Comparison of ENCODE assay signal across 7 cellular contexts in the genomic region with DNA sequence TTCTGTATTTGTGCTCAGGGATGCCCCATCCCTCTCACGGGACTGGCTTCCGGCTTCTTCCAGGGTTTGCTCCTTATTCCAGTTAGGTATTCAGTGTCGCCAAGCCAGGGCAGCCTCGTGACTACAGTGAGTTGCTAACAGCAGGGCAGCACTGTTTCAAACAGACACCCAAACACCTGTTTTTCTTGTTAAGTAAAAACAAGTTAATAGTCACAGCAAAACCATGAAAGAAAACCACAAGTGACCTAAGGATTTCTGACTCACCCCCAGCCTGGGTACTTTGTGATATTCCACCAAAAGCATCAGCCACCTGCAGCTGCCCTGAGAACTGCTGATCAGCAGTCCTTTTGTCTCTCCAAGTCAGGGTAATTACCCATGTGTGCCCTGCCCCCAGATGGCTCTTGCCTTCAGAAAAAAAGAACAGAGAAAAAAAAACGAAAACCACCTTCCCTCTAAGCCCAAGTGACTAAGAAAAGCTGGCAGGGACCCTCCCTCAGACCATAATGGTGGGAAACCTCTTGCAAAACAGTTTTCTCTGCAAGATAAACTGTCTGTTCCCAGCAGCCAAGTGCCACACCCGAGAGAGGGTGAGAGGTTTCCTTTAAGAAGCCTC.
DNase-seq lines count a peak whose midpoint lies in the region; ATAC-seq and TF ChIP-seq lines count a peak whose summit lies in the region.

No MANE protein-coding gene starts in this region.

- H3K36me3 Mint-ChIP-seq in effector memory CD8-positive, alpha-beta T cell (ENCODE audit: insufficient read depth), result no peaks in the 10 kb centered on the region
- H3K36me3 Mint-ChIP-seq in osteocyte (ENCODE audit: unreplicated experiment), result no peaks in the 10 kb centered on the region

- DNase-seq in HFF-Myc (ENCODE audit: extremely low read depth, low read depth) (peak; percentile 82), LoVo (ENCODE audit: low spot score) (peak; percentile 88), T1000 (lab: John Stamatoyannopoulos, UW) (peak; percentile 68), osteocyte (ENCODE audit: extremely low spot score, unreplicated experiment) (no peak), cerebellum (ENCODE audit: low spot score) (no peak)
- no peak for DNase-seq in effector memory CD8-positive, alpha-beta T cell

- H3K4me3 Mint-ChIP-seq in effector memory CD8-positive, alpha-beta T cell, result no peak overlapping the region
- H3K4me3 Mint-ChIP-seq in osteocyte (ENCODE audit: unreplicated experiment), result no peak overlapping the region

- no peak overlapping the region for H3K4me3 ChIP-seq in HFF-Myc (replicated peaks; ENCODE audit: low read depth, low read length)

- peaks cover 16 to 18% of the 10 kb centered on the region in 2 donors for H3K4me1 Mint-ChIP-seq in effector memory CD8-positive, alpha-beta T cell (ENCODE audit: low read depth in 2 of 2)
- peaks cover 64% of the 10 kb centered on the region for H3K4me1 Mint-ChIP-seq in osteocyte (ENCODE audit: unreplicated experiment)

- TF ChIP-seq CTCF in HFF-Myc (IDR thresholded peaks at IDR 0.05; ENCODE audit: low read depth, low read length, missing control alignments) (no peak), osteocyte (IDR thresholded peaks at IDR 0.05) (no peak)

- peak overlapping the region; percentile 25 to 68 for H3K27ac Mint-ChIP-seq in effector memory CD8-positive, alpha-beta T cell
- peak overlapping the region; percentile 70 for H3K27ac Mint-ChIP-seq in osteocyte (ENCODE audit: unreplicated experiment)

- peak; percentile 86 for ATAC-seq in GM18508 (IDR thresholded peaks at IDR 0.05; ENCODE audit: insufficient read depth, unreplicated experiment)
- peak; percentile 72 for ATAC-seq in effector memory CD8-positive, alpha-beta T cell (replicated peaks)

- H3K9me3 Mint-ChIP-seq in effector memory CD8-positive, alpha-beta T cell, result no peaks in the 10 kb centered on the region
- no peaks in the 10 kb centered on the region for H3K9me3 Mint-ChIP-seq in osteocyte (ENCODE audit: unreplicated experiment)

- H3K27me3 Mint-ChIP-seq in effector memory CD8-positive, alpha-beta T cell, result no peaks in the 10 kb centered on the region
- no peaks in the 10 kb centered on the region for H3K27me3 Mint-ChIP-seq in osteocyte (ENCODE audit: unreplicated experiment)

Comparison
In these comparisons a context has a peak if more than half of its experiments do, and no peak if none do; other contexts are left out.
1. DNase-seq: peak in HFF-Myc (single experiment), LoVo (single experiment) and T1000 (single experiment); none in effector memory CD8-positive, alpha-beta T cell (0 of 3), osteocyte (single experiment) and cerebellum (single experiment).